In genomic region chr3:42640129-42640528, GRCh38 we compare ENCODE assay signal across 21 cellular contexts. TPM values are rescaled to one million over a fixed set of nuclear protein-coding genes. Genes with fewer than 3 reads are reported as not detected.
"Had no signal": no experiment of that assay in that cellular context is flagged by ENCODE, and none has a peak within 500 bp of the region (broad histone marks: within the 10 kb centered on the region; RNA-seq: fewer than 3 reads in every experiment).

No MANE protein-coding gene starts in this region.

- H3K27me3 ChIP-seq: ascending aorta, breast epithelium, foreskin keratinocyte, SJSA1, spleen, upper lobe of right lung had no signal

- H3K27ac ChIP-seq: breast epithelium, foreskin keratinocyte, SJSA1, upper lobe of right lung, WERI-Rb-1 had no signal

- H3K4me3 ChIP-seq: ascending aorta, breast epithelium, lung, SJSA1, spleen, upper lobe of right lung had no signal

- H3K36me3 ChIP-seq: breast epithelium had no signal

- DNase-seq: dermis blood vessel endothelial cell; foreskin keratinocyte; glutamatergic neuron; midbrain; occipital lobe; spleen; stimulated activated CD4-positive, alpha-beta T cell treated with anti-CD3 and anti-CD28 coated beads, Interleukin-4, amount 100 ng/mL, for 4 hours; stimulated activated naive CD4-positive, alpha-beta T cell; upper lobe of right lung; WERI-Rb-1 had no signal

- H3K4me3 Mint-ChIP-seq: activated CD8-positive, alpha-beta T cell treated with anti-CD3 and anti-CD28 coated beads, Interleukin-2, amount 10 ng/mL, durations not matched to agents 7 days and 5 days had no signal

- H3K4me1 ChIP-seq: breast epithelium had no signal

- ATAC-seq: activated CD8-positive, alpha-beta T cell treated with anti-CD3 and anti-CD28 coated beads, Interleukin-2, amount 10 ng/mL, durations not matched to agents 7 days and 5 days; upper lobe of right lung had no signal

- H3K9me3 ChIP-seq: ascending aorta, breast epithelium, SJSA1, spleen, upper lobe of right lung had no signal

RNA-seq across cellular contexts. Expression of gene KLHL40, which starts 45.2 kb away (rescaled TPM):
- total RNA-seq: activated CD8-positive, alpha-beta T cell treated with anti-CD3 and anti-CD28 coated beads, Interleukin-2, amount 10 ng/mL, durations not matched to agents 7 days and 5 days; ascending aorta; breast epithelium; epithelial cell of proximal tubule; fibroblast of lung; foreskin keratinocyte; lung; occipital lobe; renal cortical epithelial cell; SJSA1; spleen; T-helper 2 cell treated with Interferon-gamma antibody and Interleukin-4, amounts not matched to agents 100 ng/mL and 5 ng/mL, for 36 hours; upper lobe of right lung had no signal
- polyA plus RNA-seq: fibroblast of lung, foreskin keratinocyte, keratinocyte, neural cell had no signal
